Comparison of ENCODE assay signal across 11 cellular contexts in genomic region chr1:18480315-18481189, GRCh38. TPM values are rescaled to one million over a fixed set of nuclear protein-coding genes. Genes with fewer than 3 reads are reported as not detected.
DNase-seq lines count a peak whose midpoint lies in the region; ATAC-seq and TF ChIP-seq lines count a peak whose summit lies in the region.
"Had no signal": no experiment of that assay in that cellular context is flagged by ENCODE, and none has a peak within 500 bp of the region (broad histone marks: within the 10 kb centered on the region; RNA-seq: fewer than 3 reads in every experiment).

Gene KLHDC7A, plus strand, starts transcription at chr1:18480930. Its CDS starts 52 bp downstream, at chr1:18480982.

- H3K18ac ChIP-seq in H9 (ENCODE audit: insufficient read length, low read depth, low read length), result peak within 1 kb of the TSS; percentile 89

- ATAC-seq in Panc1 (peak; percentile 30; the same call in 1 of the 2 replicates), sciatic nerve (peak; percentile 45), HG02798 (IDR thresholded peaks at IDR 0.05; ENCODE audit: poor library complexity, unreplicated experiment) (no peak), HG03280 (IDR thresholded peaks at IDR 0.05; ENCODE audit: unreplicated experiment) (no peak), HG03095 (IDR thresholded peaks at IDR 0.05; ENCODE audit: unreplicated experiment) (no peak)

- no peaks in the 10 kb centered on the region for H3K79me1 ChIP-seq in H9 (ENCODE audit: insufficient read depth, low read depth, low read length, poor library complexity, severe bottlenecking)

- no peaks in the 10 kb centered on the region for H4K20me1 ChIP-seq in H9 (ENCODE audit: control insufficient read depth, insufficient read depth, insufficient read length)

- TF ChIP-seq CTCF in H9 (conservative IDR thresholded peaks at IDR 0.05), result no peak
- TF ChIP-seq CTCF in Panc1 (IDR thresholded peaks at IDR 0.05), result no peak

- peaks cover 46 to 50% of the 10 kb centered on the region in 2 experiments for H3K4me1 Mint-ChIP-seq in H9

- H3K36me3 ChIP-seq in Panc1 (ENCODE audit: control insufficient read depth, insufficient read depth, low read length), result no peaks in the 10 kb centered on the region
- peaks cover 11% of the 10 kb centered on the region for H3K36me3 ChIP-seq in iPS-18a (ENCODE audit: control insufficient read depth, low read depth, low read length)

- in situ Hi-C loops in Panc1 (cut with HindIII; ENCODE audit: low pct_unique_long_range_greater_than_20kb, low sequenced_read_pairs), result no loop called here

- H2BK20ac ChIP-seq in H9 (ENCODE audit: low read depth, low read length, poor library complexity, severe bottlenecking), result no peak within 1 kb of the TSS

- no peaks in the 10 kb centered on the region; the same call in 1 of the 2 replicates for H3K79me2 ChIP-seq in H9 (ENCODE audit: insufficient read depth, low read length)

- no peak within 1 kb of the TSS for H2BK15ac ChIP-seq in H9 (ENCODE audit: low read depth, low read length)

- intact Hi-C loops in Panc1 (cut with micrococcal nuclease; ENCODE audit: unreplicated experiment) (no loop called here), sciatic nerve (cut with DNase I) (no loop called here)

- H3K23me2 ChIP-seq in H9 (ENCODE audit: insufficient read length, low read depth, low read length, poor library complexity, severe bottlenecking), result no peaks in the 10 kb centered on the region

- BruUV-seq in Panc1 (replicated peaks; lab: Mats Ljungman, UMichigan), result no TSS peak

- no peak within 1 kb of the TSS for H2AFZ ChIP-seq in H9 (ENCODE audit: low read length)

- H2BK5ac ChIP-seq in H9 (ENCODE audit: insufficient read length, low read length), result no peak within 1 kb of the TSS

- H3K27ac ChIP-seq in H9 (ENCODE audit: insufficient read length, low read depth, low read length) (peak within 1 kb of the TSS; percentile 81), Panc1 (ENCODE audit: low read length) (no peak within 1 kb of the TSS), iPS-18a (ENCODE audit: low read length) (peak within 1 kb of the TSS; percentile 78)

- H3K9me3 ChIP-seq in H9 (ENCODE audit: control insufficient read depth, low read depth, low read length), result no peaks in the 10 kb centered on the region
- H3K9me3 ChIP-seq in Panc1 (ENCODE audit: control insufficient read depth, insufficient read depth, low read depth, low read length), result no peaks in the 10 kb centered on the region
- no peaks in the 10 kb centered on the region for H3K9me3 ChIP-seq in iPS-18a (ENCODE audit: control insufficient read depth, low read depth, low read length)

- no peak within 1 kb of the TSS for H3K23ac ChIP-seq in H9 (ENCODE audit: insufficient read length, low read depth, low read length)

- peak within 1 kb of the TSS; percentile 15 for H3K4me2 ChIP-seq in H9 (ENCODE audit: insufficient read depth, insufficient read length, low read length)

- H3K4me3 Mint-ChIP-seq in H9, result peak within 1 kb of the TSS; percentile 45 to 56; a peak in 4 of 5 replicates
- H3K4me3 Mint-ChIP-seq: activated T-helper 1 cell treated with anti-CD3 and anti-CD28 coated beads, Interleukin-12 subunit alpha, Interleukin-12 subunit beta, Interleukin-2, Interleukin-4 antibody, amounts not matched to agents 30 ng/mL and 10 ng/mL and 1 ng/mL, durations not matched to agents 14 hours and 24 hours and 36 hours had no signal

- no peak within 1 kb of the TSS for H4K8ac ChIP-seq in H9 (replicated peaks; ENCODE audit: insufficient read length, low read depth, low read length)

- H2AK5ac ChIP-seq in H9 (ENCODE audit: insufficient read length, low read length), result peak within 1 kb of the TSS; percentile 19

- peaks cover 23 to 27% (median 25%) of the 10 kb centered on the region in 3 experiments for H3K36me3 Mint-ChIP-seq in H9 (ENCODE audit: insufficient read depth in 1 of 3, low read depth in 3 of 3)

- no peak within 1 kb of the TSS for H3K4me3 ChIP-seq in Panc1 (ENCODE audit: low read depth in 2 of 2, low read length in 2 of 2)
- peak within 1 kb of the TSS; percentile 37 for H3K4me3 ChIP-seq in iPS-18a (ENCODE audit: low read length)

- H4K5ac ChIP-seq in H9 (ENCODE audit: insufficient read length, low read depth, low read length), result peak within 1 kb of the TSS; percentile 77

- H4K91ac ChIP-seq in H9 (ENCODE audit: insufficient read length, low read depth, low read length), result peak within 1 kb of the TSS; percentile 11

- H3K27me3 Mint-ChIP-seq in H9 (ENCODE audit: low read depth), result no peaks in the 10 kb centered on the region

- H3K9me3 Mint-ChIP-seq in H9, result peaks cover 0 to 10% of the 10 kb centered on the region in 2 experiments; a peak in 4 of 5 replicates
- H3K9me3 Mint-ChIP-seq: activated T-helper 1 cell treated with anti-CD3 and anti-CD28 coated beads, Interleukin-12 subunit alpha, Interleukin-12 subunit beta, Interleukin-2, Interleukin-4 antibody, amounts not matched to agents 30 ng/mL and 10 ng/mL and 1 ng/mL, durations not matched to agents 14 hours and 24 hours and 36 hours had no signal

- no peak within 1 kb of the TSS for H3K4ac ChIP-seq in H9 (ENCODE audit: low read depth, low read length)

- H3K27ac Mint-ChIP-seq in H9, result peak within 1 kb of the TSS; percentile 91 to 99 (median 96)
- H3K27ac Mint-ChIP-seq: activated T-helper 1 cell treated with anti-CD3 and anti-CD28 coated beads, Interleukin-12 subunit alpha, Interleukin-12 subunit beta, Interleukin-2, Interleukin-4 antibody, amounts not matched to agents 30 ng/mL and 10 ng/mL and 1 ng/mL, durations not matched to agents 14 hours and 24 hours and 36 hours had no signal

- H3K27me3 ChIP-seq in H9 (ENCODE audit: insufficient read depth, low read length), result no peaks in the 10 kb centered on the region
- H3K27me3 ChIP-seq in Panc1 (ENCODE audit: control insufficient read depth, insufficient read depth, low read length), result no peaks in the 10 kb centered on the region
- H3K27me3 ChIP-seq in iPS-18a (ENCODE audit: control insufficient read depth, insufficient read depth, low read length), result no peaks in the 10 kb centered on the region

- no CpG with 5 or more reads among the region's 13 CpGs for WGBS in H9 (ENCODE audit: extremely low coverage, insufficient read length, low lambda C conversion rate)

- H2BK120ac ChIP-seq in H9 (ENCODE audit: low read depth, low read length, poor library complexity, severe bottlenecking), result no peak within 1 kb of the TSS

- H2BK12ac ChIP-seq in H9 (ENCODE audit: insufficient read length, low read depth, low read length), result peak within 1 kb of the TSS; percentile 95

- CTCF ChIA-PET in Panc1 (lab: Charles Lee), result interaction anchor here (0.7 kb wide), 1 partner anchor 77 kb away, joined by 3 read pairs; no protein-coding TSS in a partner anchor

- H3K56ac ChIP-seq in H9 (ENCODE audit: insufficient read length, low read depth, low read length), result no peak within 1 kb of the TSS

- POLR2A ChIA-PET in Panc1 (lab: Charles Lee), result no interaction called here

- H3K9ac ChIP-seq in H9 (ENCODE audit: extremely low read depth, insufficient read length, low read length), result peak within 1 kb of the TSS; percentile 7
- no peak within 1 kb of the TSS for H3K9ac ChIP-seq in iPS-18a (ENCODE audit: low read length)

- H3K14ac ChIP-seq in H9 (ENCODE audit: insufficient read depth, low read length), result peak within 1 kb of the TSS; percentile 14

- DNase-seq in H9 (peak; percentile 93), Panc1 (ENCODE audit: low read depth, low spot score) (no peak), sciatic nerve (ENCODE audit: low spot score) (no peak), GM19240 (ENCODE audit: insufficient read length, low spot score) (no peak)

- H3K4me1 ChIP-seq in H9 (ENCODE audit: insufficient read depth, low read length), result peaks cover 15% of the 10 kb centered on the region; the same call in 1 of the 2 replicates
- H3K4me1 ChIP-seq in Panc1 (ENCODE audit: control insufficient read depth, insufficient read depth, low read length), result no peaks in the 10 kb centered on the region
- H3K4me1 ChIP-seq in iPS-18a (ENCODE audit: control insufficient read depth, low read depth, low read length), result peaks cover 32% of the 10 kb centered on the region

- H3T11ph ChIP-seq in H9 (ENCODE audit: low read length), result no peak within 1 kb of the TSS

RNA-seq across cellular contexts. Expression of gene KLHDC7A, which starts in this region (rescaled TPM):
- total RNA-seq in H9 (2021) (11.4 and 11.6 TPM in 2 replicates), Panc1 (2021; ENCODE audit: unreplicated experiment) (0.31 TPM), sciatic nerve (not detected)
- 0.15 TPM for polyA plus RNA-seq in Panc1 (2012; ENCODE audit: insufficient read length)
- total RNA-seq: activated T-helper 1 cell treated with anti-CD3 and anti-CD28 coated beads, Interleukin-12 subunit alpha, Interleukin-12 subunit beta, Interleukin-2, Interleukin-4 antibody, amounts not matched to agents 30 ng/mL and 10 ng/mL and 1 ng/mL, durations not matched to agents 14 hours and 24 hours and 36 hours; myocyte; T-helper 1 cell treated with Interleukin-12 subunit alpha and Interleukin-12 subunit beta and Interleukin-4 antibody, amounts not matched to agents 30 ng/mL and 1 ng/mL, for 36 hours had no signal

Comparison
In these comparisons a context has a peak if more than half of its experiments do, and no peak if none do; other contexts are left out.
1. Peak in ATAC-seq in Panc1; RNA of the gene not detected or under 1 TPM.
2. Peak in ATAC-seq in sciatic nerve; RNA of the gene not detected or under 1 TPM.